ENCODE assay signal across 18 cellular contexts in the genomic region with DNA sequence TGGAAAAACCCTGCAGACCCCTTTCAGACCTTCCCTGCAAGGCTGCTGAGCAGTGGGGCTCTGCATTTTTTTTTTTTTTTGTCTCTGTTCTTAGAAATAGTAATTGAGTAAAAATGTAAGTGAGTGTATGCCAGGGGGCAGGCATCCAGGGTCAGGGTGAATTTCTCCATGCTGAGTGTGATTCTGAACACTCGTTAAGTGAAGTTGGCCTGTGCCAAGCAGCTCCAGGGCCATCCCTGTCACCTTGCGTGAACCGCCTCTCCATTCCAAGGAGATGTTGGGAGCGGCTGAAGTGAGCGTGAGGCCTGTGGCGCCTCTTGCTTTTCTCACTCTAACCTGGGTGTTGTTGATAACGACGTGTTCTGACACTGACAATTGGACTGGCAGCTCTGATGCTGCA. TPM values are rescaled to one million over a fixed set of nuclear protein-coding genes. Genes with fewer than 3 reads are reported as not detected.
DNase-seq lines count a peak whose midpoint lies in the region; ATAC-seq, FAIRE-seq and TF ChIP-seq lines count a peak whose summit lies in the region.
"Had no signal": no experiment of that assay in that cellular context is flagged by ENCODE, and none has a peak within 500 bp of the region (broad histone marks: within the 10 kb centered on the region; RNA-seq: fewer than 3 reads in every experiment).

No MANE protein-coding gene starts in this region.

- peaks cover 43% of the 10 kb centered on the region for H3K79me2 ChIP-seq in keratinocyte (ENCODE audit: control insufficient read depth, insufficient read depth, low read length)

- peaks cover 0 to 4% (median 0%) of the 10 kb centered on the region in 5 experiments for H3K9me3 Mint-ChIP-seq in brain
- H3K9me3 Mint-ChIP-seq: CD4-positive, alpha-beta T cell; IgD-negative memory B cell; T-helper 1 cell treated with Interleukin-12 subunit alpha and Interleukin-12 subunit beta and Interleukin-4 antibody, amounts not matched to agents 30 μg/mL and 1 μg/mL, for 36 hours had no signal

- H3K27me3 ChIP-seq in keratinocyte (ENCODE audit: control insufficient read depth, extremely low read depth, insufficient read depth, low read length), result no peaks in the 10 kb centered on the region
- H3K27me3 ChIP-seq in sigmoid colon, result no peaks in the 10 kb centered on the region
- H3K27me3 ChIP-seq: body of pancreas, hepatocyte had no signal

- H3K4me3 Mint-ChIP-seq in brain, result no peak overlapping the region
- H3K4me3 Mint-ChIP-seq: activated CD8-positive, alpha-beta memory T cell treated with anti-CD3 and anti-CD28 coated beads, Interleukin-2, amount 10 ng/mL, durations not matched to agents 7 days and 5 days; CD4-positive, alpha-beta T cell; IgD-negative memory B cell; T-helper 1 cell treated with Interleukin-12 subunit alpha and Interleukin-12 subunit beta and Interleukin-4 antibody, amounts not matched to agents 30 μg/mL and 1 μg/mL, for 36 hours had no signal

- H3K4me2 ChIP-seq in A549, result peak overlapping the region; percentile 71
- peak overlapping the region; percentile 40 for H3K4me2 ChIP-seq in keratinocyte (ENCODE audit: control insufficient read depth, extremely low read depth, insufficient read depth, low read depth, low read length)
- H3K4me2 ChIP-seq: hepatocyte had no signal

- H3K27me3 Mint-ChIP-seq in brain, result no peaks in the 10 kb centered on the region
- H3K27me3 Mint-ChIP-seq: CD4-positive, alpha-beta T cell; IgD-negative memory B cell had no signal

- peaks cover 64% of the 10 kb centered on the region for H3K4me1 Mint-ChIP-seq in brain
- H3K4me1 Mint-ChIP-seq: IgD-negative memory B cell had no signal

- CTCF ChIA-PET in A549 (lab: Yijun Ruan, JAX), result interaction anchor here (1.1 to 4.0 kb wide), 5 partner anchors 12 to 1295 kb away, joined by 3 to 16 read pairs (median 5); no protein-coding TSS in a partner anchor

- H3K36me3 Mint-ChIP-seq in brain, result peaks cover 14% of the 10 kb centered on the region
- H3K36me3 Mint-ChIP-seq: activated CD8-positive, alpha-beta memory T cell treated with anti-CD3 and anti-CD28 coated beads, Interleukin-2, amount 10 ng/mL, durations not matched to agents 7 days and 5 days had no signal

- POLR2A ChIA-PET in A549 (lab: Yijun Ruan, JAX), result interaction anchor here (1.5 to 2.9 kb wide), 2 partner anchors 19 to 341 kb away, joined by 6 to 25 read pairs; a partner anchor contains a TSS

- H3K36me3 ChIP-seq in keratinocyte (ENCODE audit: control insufficient read depth in 2 of 2, extremely low read depth in 1 of 2, insufficient read depth in 2 of 2, low read length in 2 of 2) (peaks cover 2 to 6% of the 10 kb centered on the region in 2 experiments), sigmoid colon (no peaks in the 10 kb centered on the region)

- no peaks in the 10 kb centered on the region for H4K20me1 ChIP-seq in keratinocyte (ENCODE audit: control insufficient read depth, extremely low read depth, insufficient read depth, low read length)

- H3K9ac ChIP-seq in keratinocyte (ENCODE audit: control insufficient read depth, extremely low read depth, insufficient read depth, low read length), result peak overlapping the region; percentile 9

- H3K27ac ChIP-seq in A549, result peak overlapping the region; percentile 83 to 90
- H3K27ac ChIP-seq in keratinocyte (ENCODE audit: control insufficient read depth, insufficient read depth, low read length), result no peak overlapping the region
- H3K27ac ChIP-seq in sigmoid colon, result peak overlapping the region; percentile 56 to 77 (median 69)
- H3K27ac ChIP-seq: body of pancreas, hepatocyte had no signal

- DNase-seq in A549 (ENCODE audit: low read depth in 1 of 2, low spot score in 1 of 2) (no peak), keratinocyte (ENCODE audit: low read depth, low spot score) (no peak), sigmoid colon (peak; percentile 75), Kasumi-1 (lab: John Stamatoyannopoulos, UW) (no peak)
- DNase-seq in central memory CD4-positive, alpha-beta T cell, result no peak
- DNase-seq: activated CD8-positive, alpha-beta memory T cell treated with anti-CD3 and anti-CD28 coated beads, Interleukin-2, amount 10 ng/mL, durations not matched to agents 7 days and 5 days; activated naive CD4-positive, alpha-beta T cell; body of pancreas; CD4-positive, alpha-beta T cell; kidney glomerular epithelial cell; MV-4-11 had no signal

- TF ChIP-seq POLR2A in A549 (IDR thresholded peaks at IDR 0.05; ENCODE audit: low read length), result no peak
- TF ChIP-seq POLR2A in sigmoid colon (IDR thresholded peaks at IDR 0.05), result no peak

- dilution Hi-C loops in keratinocyte (cut with MboI; ENCODE audit: extremely low pct_ligation_motif_present, low sequenced_read_pairs), result no loop called here

- TF ChIP-seq CTCF in A549 (IDR thresholded peaks at IDR 0.05) (no peak), brain (conservative IDR thresholded peaks at IDR 0.05) (no peak), keratinocyte (optimal IDR thresholded peaks at IDR 0.05 in 1 of 3, IDR thresholded peaks at IDR 0.05 in 1 of 3, conservative IDR thresholded peaks at IDR 0.05 in 1 of 3; ENCODE audit: extremely low read depth in 1 of 3, insufficient read depth in 2 of 3, low read length in 3 of 3) (no peak), sigmoid colon (IDR thresholded peaks at IDR 0.05) (no peak)

- ATAC-seq in A549, result no peak
- ATAC-seq in HG03097 (IDR thresholded peaks at IDR 0.05; ENCODE audit: low FRiP score, unreplicated experiment), result no peak
- no peak for ATAC-seq in GM18870 (IDR thresholded peaks at IDR 0.05; ENCODE audit: unreplicated experiment)
- ATAC-seq: activated CD8-positive, alpha-beta memory T cell treated with anti-CD3 and anti-CD28 coated beads, Interleukin-2, amount 10 ng/mL, durations not matched to agents 7 days and 5 days; body of pancreas; GM12878 had no signal

- H3K9me3 ChIP-seq in A549 (no peaks in the 10 kb centered on the region), keratinocyte (ENCODE audit: control insufficient read depth, low read depth, low read length) (no peaks in the 10 kb centered on the region), sigmoid colon (no peaks in the 10 kb centered on the region)
- H3K9me3 ChIP-seq: body of pancreas had no signal

- H3K4me3 ChIP-seq in A549 (no peak overlapping the region), keratinocyte (ENCODE audit: control insufficient read depth in 2 of 3, extremely low read depth in 1 of 3, insufficient read depth in 2 of 3, low read depth in 1 of 3, low read length in 3 of 3) (no peak overlapping the region), sigmoid colon (no peak overlapping the region)
- H3K4me3 ChIP-seq: body of pancreas, GM12878, hepatocyte had no signal

- intact Hi-C loops in sigmoid colon (cut with DNase I), result no loop called here

- peaks cover 95% of the 10 kb centered on the region for H3K4me1 ChIP-seq in A549
- peaks cover 31% of the 10 kb centered on the region for H3K4me1 ChIP-seq in keratinocyte (ENCODE audit: control insufficient read depth, extremely low read depth, insufficient read depth, low read length)
- peaks cover 0 to 81% (median 72%) of the 10 kb centered on the region in 4 donors for H3K4me1 ChIP-seq in sigmoid colon

- peak overlapping the region; percentile 17 for H2AFZ ChIP-seq in keratinocyte (ENCODE audit: control insufficient read depth, low read length)
- H2AFZ ChIP-seq: hepatocyte had no signal

- peak overlapping the region in 4 of 5 experiments; percentile 43 to 94 (median 62) for H3K27ac Mint-ChIP-seq in brain
- H3K27ac Mint-ChIP-seq: activated CD8-positive, alpha-beta memory T cell treated with anti-CD3 and anti-CD28 coated beads, Interleukin-2, amount 10 ng/mL, durations not matched to agents 7 days and 5 days; CD4-positive, alpha-beta T cell; T-helper 1 cell treated with Interleukin-12 subunit alpha and Interleukin-12 subunit beta and Interleukin-4 antibody, amounts not matched to agents 30 μg/mL and 1 μg/mL, for 36 hours had no signal

- WGBS in A549 (ENCODE audit: missing lambda C conversion rate), result 94% methylated on average over 8 of the region's 8 CpGs
- WGBS in sigmoid colon, 2 donors, result 84 to 90% methylated on average over 8 of the region's 8 CpGs

- TF ChIP-seq EP300 in A549 (IDR thresholded peaks at IDR 0.05), result no peak
- TF ChIP-seq EP300 in sigmoid colon (IDR thresholded peaks at IDR 0.05), result no peak

- no peaks in the 10 kb centered on the region for H3K9me1 ChIP-seq in keratinocyte (ENCODE audit: control insufficient read depth, extremely low read depth, insufficient read depth, low read length)

- FAIRE-seq in A549 (lab: Jason Lieb, UNC) (no peak), keratinocyte (lab: Jason Lieb, UNC) (no peak)
- FAIRE-seq: GM12878 had no signal

- TF ChIP-seq RAD21 in A549 (conservative IDR thresholded peaks at IDR 0.05 in 1 of 2, IDR thresholded peaks at IDR 0.05 in 1 of 2), result no peak

TF ChIP-seq in A549, 52 proteins besides CTCF, POLR2A, EP300 and RAD21 (continues in another document):
- TF ChIP-seq KDM5A (IDR thresholded peaks at IDR 0.05) (no peak), NR3C1 (IDR thresholded peaks at IDR 0.05) (no peak), FOSL2 (IDR thresholded peaks at IDR 0.05) (no peak), FOSL2 (CRISPR knock-in tag; IDR thresholded peaks at IDR 0.05) (no peak), CHD2 (IDR thresholded peaks at IDR 0.05; ENCODE audit: low read length, partially characterized antibody) (no peak), MAZ (IDR thresholded peaks at IDR 0.05; ENCODE audit: borderline replicate concordance, low read depth, low read length) (no peak)

RNA-seq across cellular contexts. Expression of a gene that starts 20.5 kb away (rescaled TPM):
- polyA plus RNA-seq in A549 (2011; rRNA removed), result 65.8 and 67.6 TPM in 2 replicates
- 7.8 and 9.4 TPM in 2 replicates for polyA plus RNA-seq in A549 (2012; cell fraction: cytosol; rRNA removed)
- 9.4 and 13.3 TPM in 2 replicates for polyA plus RNA-seq in A549 (2012; cell fraction: nucleus; rRNA removed)
- polyA plus RNA-seq in A549 (2017; fragmentation: RNase III; extraction: RNeasy Plus Mini Kit Qiagen cat#74134 plus additional on column Dnase treatment), result 29.7 to 40.6 TPM (median 34.0 TPM) in 3 replicates
- 33.4 and 43.9 TPM in 2 replicates for polyA minus RNA-seq in A549 (2011; rRNA and poly(A)+ RNA removed)
- 7.8 TPM for polyA plus RNA-seq in brain (ENCODE audit: insufficient read depth, low read depth, low replicate concordance)
- polyA plus RNA-seq in keratinocyte, result 9.0 to 22.3 TPM (median 21.5 TPM) in 3 replicates
- 9.1 TPM for polyA plus RNA-seq in keratinocyte (2011; ENCODE audit: low read depth)
- polyA plus RNA-seq in keratinocyte (2011; cell fraction: cytosol; rRNA removed), result 5.8 and 10.0 TPM in 2 replicates
- 28.8 and 34.4 TPM in 2 replicates for polyA plus RNA-seq in keratinocyte (2011; cell fraction: nucleus; rRNA removed)
- 4.6 and 22.6 TPM in 2 replicates for polyA plus RNA-seq in keratinocyte (2012; ENCODE audit: low replicate concordance)
- 5.6 to 20.8 TPM (median 12.4 TPM) in 3 replicates for polyA minus RNA-seq in keratinocyte
- polyA minus RNA-seq in keratinocyte (2011; cell fraction: cytosol; rRNA and poly(A)+ RNA removed), result 10.0 TPM
- 24.4 and 70.7 TPM in 2 replicates for polyA minus RNA-seq in keratinocyte (2011; cell fraction: nucleus; rRNA and poly(A)+ RNA removed)
- total RNA-seq in sigmoid colon, result 10 to 100 TPM in 1 of 4 donors, 1 to 10 TPM in 3; 6.3 to 11.8 (median 7.7) TPM
- under 1 TPM; 0.23 to 0.60 (median 0.38) TPM for polyA plus RNA-seq in sigmoid colon
- total RNA-seq: activated CD8-positive, alpha-beta memory T cell treated with anti-CD3 and anti-CD28 coated beads, Interleukin-2, amount 10 ng/mL, durations not matched to agents 7 days and 5 days had no signal
